ENCODE assay signal across 26 cellular contexts in genomic region chr6:44780161-44780560, GRCh38.
"Had no signal": no experiment of that assay in that cellular context is flagged by ENCODE, and none has a peak within 500 bp of the region (broad histone marks: within the 10 kb centered on the region; RNA-seq: fewer than 3 reads in every experiment).

No MANE protein-coding gene starts in this region.

- H3K4me2 ChIP-seq: SK-N-SH had no signal

- H3K27ac Mint-ChIP-seq: activated CD4-positive, alpha-beta memory T cell treated with anti-CD3 and anti-CD28 coated beads for 36 hours; activated CD4-positive, alpha-beta T cell treated with anti-CD3 and anti-CD28 coated beads, Interleukin-2, amount 10 ng/mL, durations not matched to agents 7 days and 5 days; activated naive CD8-positive, alpha-beta T cell treated with anti-CD3 and anti-CD28 coated beads, Interleukin-2, amount 10 ng/mL, durations not matched to agents 7 days and 5 days; activated T-helper 17 cell treated with anti-CD3 and anti-CD28 coated beads, Interleukin-2, amount 50 U/mL, for 72 hours had no signal

- H3K9me3 ChIP-seq: Peyer's patch, SK-N-SH had no signal

- ATAC-seq: activated T-helper 17 cell treated with anti-CD3 and anti-CD28 coated beads, Interleukin-2, amount 50 U/mL, for 72 hours had no signal

- H3K36me3 Mint-ChIP-seq: activated CD4-positive, alpha-beta memory T cell treated with anti-CD3 and anti-CD28 coated beads for 36 hours had no signal

- H3K4me3 ChIP-seq: adrenal gland, MG63, Peyer's patch, SJCRH30 had no signal

- H3K4me1 Mint-ChIP-seq: activated CD4-positive, alpha-beta T cell treated with anti-CD3 and anti-CD28 coated beads, Interleukin-2, amount 10 ng/mL, durations not matched to agents 7 days and 5 days; activated naive CD8-positive, alpha-beta T cell treated with anti-CD3 and anti-CD28 coated beads, Interleukin-2, amount 10 ng/mL, durations not matched to agents 7 days and 5 days; activated T-helper 17 cell treated with anti-CD3 and anti-CD28 coated beads, Interleukin-2, amount 50 U/mL, for 72 hours had no signal

- H3K27ac ChIP-seq: adrenal gland, Peyer's patch, RWPE1, SJCRH30 had no signal

- H3K4me1 ChIP-seq: adrenal gland, Peyer's patch had no signal

- H3K36me3 ChIP-seq: adrenal gland, MG63, Peyer's patch, SJCRH30 had no signal

- H3K27me3 ChIP-seq: adrenal gland, MG63, Peyer's patch, SJCRH30 had no signal

- H3K4me3 Mint-ChIP-seq: activated CD4-positive, alpha-beta memory T cell treated with anti-CD3 and anti-CD28 coated beads for 36 hours; activated CD4-positive, alpha-beta T cell treated with anti-CD3 and anti-CD28 coated beads, Interleukin-2, amount 10 ng/mL, durations not matched to agents 7 days and 5 days; activated naive CD8-positive, alpha-beta T cell treated with anti-CD3 and anti-CD28 coated beads, Interleukin-2, amount 10 ng/mL, durations not matched to agents 7 days and 5 days; activated T-helper 17 cell treated with anti-CD3 and anti-CD28 coated beads, Interleukin-2, amount 50 U/mL, for 72 hours had no signal

- DNase-seq: activated CD4-positive, alpha-beta memory T cell treated with anti-CD3 and anti-CD28 coated beads for 36 hours; activated CD4-positive, alpha-beta T cell treated with anti-CD3 and anti-CD28 coated beads, Interleukin-2, amount 10 ng/mL, durations not matched to agents 7 days and 5 days; activated CD4-positive, CD25-positive, alpha-beta regulatory T cell; activated gamma-delta T cell treated with Interleukin-2 at 50 U/mL for 16 hours; activated naive CD4-positive, alpha-beta T cell treated with anti-CD3 and anti-CD28 coated beads, Interleukin-2, amount 50 U/mL, for 16 hours; activated naive CD8-positive, alpha-beta T cell treated with anti-CD3 and anti-CD28 coated beads, Interleukin-2, amount 10 ng/mL, durations not matched to agents 7 days and 5 days; activated T-cell treated with anti-CD3 and anti-CD28 coated beads for 4 hours; activated T-cell treated with anti-CD3 and anti-CD28 coated beads, Interleukin-2, amount 50 U/mL, for 48 hours; cerebellar nuclear complex; MG63; NCI-H1105; NCI-H1436; NCI-H1694 treated with DMSO at 0.1 percent for 48 hours; NCI-H2029 treated with DMSO at 0.1 percent for 48 hours; NCI-H345; NCI-H510A; NCI-H526 treated with DMSO at 0.1 percent for 48 hours; NCI-H82; Peyer's patch; Right ventricle myocardium superior; SJCRH30; SK-N-SH; T-helper 9 cell had no signal

- H3K27me3 Mint-ChIP-seq: activated CD4-positive, alpha-beta memory T cell treated with anti-CD3 and anti-CD28 coated beads for 36 hours; activated CD4-positive, alpha-beta T cell treated with anti-CD3 and anti-CD28 coated beads, Interleukin-2, amount 10 ng/mL, durations not matched to agents 7 days and 5 days; activated naive CD8-positive, alpha-beta T cell treated with anti-CD3 and anti-CD28 coated beads, Interleukin-2, amount 10 ng/mL, durations not matched to agents 7 days and 5 days; activated T-helper 17 cell treated with anti-CD3 and anti-CD28 coated beads, Interleukin-2, amount 50 U/mL, for 72 hours had no signal

- H3K9ac ChIP-seq: SK-N-SH had no signal
